1 cellular context compared by ENCODE assay signal in genomic region chr15:67065531-67066005, GRCh38.
TF ChIP-seq lines count a peak whose summit lies in the region.

TSS of gene SMAD3 (plus strand) at chr15:67065602. CDS start at chr15:67066155, 553 bp downstream.

TF ChIP-seq in K562, 482 proteins besides CTCF, POLR2A, EP300 and RAD21 (continued from another document and continues in another):
- TF ChIP-seq CHD2 (IDR thresholded peaks at IDR 0.05; ENCODE audit: low read depth, low read length) (peak; percentile 42; the same call in 1 of the 2 replicates), CHD4 (IDR thresholded peaks at IDR 0.05; ENCODE audit: insufficient read depth, insufficient replicate concordance, low read depth, low read length, poor library complexity, severe bottlenecking) (no peak), ZNF551 (CRISPR knock-in tag; IDR thresholded peaks at IDR 0.05) (no peak), BRF1 (IDR thresholded peaks at IDR 0.05; ENCODE audit: borderline replicate concordance, extremely low read depth, insufficient read length) (no peak), ZC3H8 (IDR thresholded peaks at IDR 0.05) (no peak), ZNF277 (CRISPR knock-in tag; IDR thresholded peaks at IDR 0.05; ENCODE audit: borderline replicate concordance) (no peak), SMARCE1 (IDR thresholded peaks at IDR 0.05) (no peak), HEY1 (CRISPR knock-in tag; IDR thresholded peaks at IDR 0.05; ENCODE audit: borderline replicate concordance) (no peak), ZNF263 (CRISPR knock-in tag; IDR thresholded peaks at IDR 0.05; ENCODE audit: borderline replicate concordance) (peak; percentile 64; the same call in 1 of the 2 replicates), CBX2 (IDR thresholded peaks at IDR 0.05; ENCODE audit: insufficient read depth, low read length, poor library complexity, severe bottlenecking) (no peak), RB1 (IDR thresholded peaks at IDR 0.05; ENCODE audit: low read depth) (0 out of 2 replicates have a peak, but pooled peaks have one; percentile 8), TCF7 (IDR thresholded peaks at IDR 0.05; ENCODE audit: borderline replicate concordance) (peak; percentile 72; the same call in 1 of the 2 replicates), TAF1 (IDR thresholded peaks at IDR 0.05; ENCODE audit: control insufficient read depth, extremely low read depth, insufficient read depth, low read length, severe bottlenecking) (peak; percentile 45), HMGN3 (IDR thresholded peaks at IDR 0.05; ENCODE audit: borderline replicate concordance, extremely low read depth, insufficient read length, low read depth, low read length) (peak; percentile 85), FOXK2 (conservative IDR thresholded peaks at IDR 0.05 in 1 of 2, IDR thresholded peaks at IDR 0.05 in 1 of 2; ENCODE audit: low read depth in 2 of 2) (no peak), CXXC5 (CRISPR knock-in tag; IDR thresholded peaks at IDR 0.05) (peak; percentile 74), POLR2G (IDR thresholded peaks at IDR 0.05; ENCODE audit: low read depth, low read length) (peak; percentile 86), CREM (IDR thresholded peaks at IDR 0.05; ENCODE audit: low read depth) (peak; percentile 40; the same call in 1 of the 2 replicates), POLR2H (tag; IDR thresholded peaks at IDR 0.05; ENCODE audit: low read depth) (peak; percentile 66; the same call in 1 of the 2 replicates), U2AF1 (optimal IDR thresholded peaks at IDR 0.05; ENCODE audit: low read depth, low read length) (peak; percentile 55), ZNF584 (CRISPR knock-in tag; IDR thresholded peaks at IDR 0.05; ENCODE audit: low read depth) (no peak), SIN3A (IDR thresholded peaks at IDR 0.05; ENCODE audit: borderline replicate concordance in 2 of 2, control insufficient read depth in 1 of 2, low read depth in 2 of 2, low read length in 2 of 2) (peak in 1 of 2 experiments; percentile 50; a peak in 1 of 4 replicates), CCNT2 (IDR thresholded peaks at IDR 0.05; ENCODE audit: borderline replicate concordance, extremely low read depth, insufficient read length, low read depth, low read length) (peak; percentile 86), MNT (conservative IDR thresholded peaks at IDR 0.05) (0 out of 4 replicates have a peak, but pooled peaks of 1 of the 2 experiments have one; percentile 44)
- TF ChIP-seq, protein P1, sequence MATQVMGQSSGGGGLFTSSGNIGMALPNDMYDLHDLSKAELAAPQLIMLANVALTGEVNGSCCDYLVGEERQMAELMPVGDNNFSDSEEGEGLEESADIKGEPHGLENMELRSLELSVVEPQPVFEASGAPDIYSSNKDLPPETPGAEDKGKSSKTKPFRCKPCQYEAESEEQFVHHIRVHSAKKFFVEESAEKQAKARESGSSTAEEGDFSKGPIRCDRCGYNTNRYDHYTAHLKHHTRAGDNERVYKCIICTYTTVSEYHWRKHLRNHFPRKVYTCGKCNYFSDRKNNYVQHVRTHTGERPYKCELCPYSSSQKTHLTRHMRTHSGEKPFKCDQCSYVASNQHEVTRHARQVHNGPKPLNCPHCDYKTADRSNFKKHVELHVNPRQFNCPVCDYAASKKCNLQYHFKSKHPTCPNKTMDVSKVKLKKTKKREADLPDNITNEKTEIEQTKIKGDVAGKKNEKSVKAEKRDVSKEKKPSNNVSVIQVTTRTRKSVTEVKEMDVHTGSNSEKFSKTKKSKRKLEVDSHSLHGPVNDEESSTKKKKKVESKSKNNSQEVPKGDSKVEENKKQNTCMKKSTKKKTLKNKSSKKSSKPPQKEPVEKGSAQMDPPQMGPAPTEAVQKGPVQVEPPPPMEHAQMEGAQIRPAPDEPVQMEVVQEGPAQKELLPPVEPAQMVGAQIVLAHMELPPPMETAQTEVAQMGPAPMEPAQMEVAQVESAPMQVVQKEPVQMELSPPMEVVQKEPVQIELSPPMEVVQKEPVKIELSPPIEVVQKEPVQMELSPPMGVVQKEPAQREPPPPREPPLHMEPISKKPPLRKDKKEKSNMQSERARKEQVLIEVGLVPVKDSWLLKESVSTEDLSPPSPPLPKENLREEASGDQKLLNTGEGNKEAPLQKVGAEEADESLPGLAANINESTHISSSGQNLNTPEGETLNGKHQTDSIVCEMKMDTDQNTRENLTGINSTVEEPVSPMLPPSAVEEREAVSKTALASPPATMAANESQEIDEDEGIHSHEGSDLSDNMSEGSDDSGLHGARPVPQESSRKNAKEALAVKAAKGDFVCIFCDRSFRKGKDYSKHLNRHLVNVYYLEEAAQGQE (CRISPR knock-in tag; IDR thresholded peaks at IDR 0.05; ENCODE audit: low read depth), result 0 out of 2 replicates have a peak, but pooled peaks have one; percentile 26
- TF ChIP-seq, protein P2, sequence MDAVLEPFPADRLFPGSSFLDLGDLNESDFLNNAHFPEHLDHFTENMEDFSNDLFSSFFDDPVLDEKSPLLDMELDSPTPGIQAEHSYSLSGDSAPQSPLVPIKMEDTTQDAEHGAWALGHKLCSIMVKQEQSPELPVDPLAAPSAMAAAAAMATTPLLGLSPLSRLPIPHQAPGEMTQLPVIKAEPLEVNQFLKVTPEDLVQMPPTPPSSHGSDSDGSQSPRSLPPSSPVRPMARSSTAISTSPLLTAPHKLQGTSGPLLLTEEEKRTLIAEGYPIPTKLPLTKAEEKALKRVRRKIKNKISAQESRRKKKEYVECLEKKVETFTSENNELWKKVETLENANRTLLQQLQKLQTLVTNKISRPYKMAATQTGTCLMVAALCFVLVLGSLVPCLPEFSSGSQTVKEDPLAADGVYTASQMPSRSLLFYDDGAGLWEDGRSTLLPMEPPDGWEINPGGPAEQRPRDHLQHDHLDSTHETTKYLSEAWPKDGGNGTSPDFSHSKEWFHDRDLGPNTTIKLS (IDR thresholded peaks at IDR 0.05; ENCODE audit: borderline replicate concordance, low read depth), result no peak
- TF ChIP-seq, protein P3, sequence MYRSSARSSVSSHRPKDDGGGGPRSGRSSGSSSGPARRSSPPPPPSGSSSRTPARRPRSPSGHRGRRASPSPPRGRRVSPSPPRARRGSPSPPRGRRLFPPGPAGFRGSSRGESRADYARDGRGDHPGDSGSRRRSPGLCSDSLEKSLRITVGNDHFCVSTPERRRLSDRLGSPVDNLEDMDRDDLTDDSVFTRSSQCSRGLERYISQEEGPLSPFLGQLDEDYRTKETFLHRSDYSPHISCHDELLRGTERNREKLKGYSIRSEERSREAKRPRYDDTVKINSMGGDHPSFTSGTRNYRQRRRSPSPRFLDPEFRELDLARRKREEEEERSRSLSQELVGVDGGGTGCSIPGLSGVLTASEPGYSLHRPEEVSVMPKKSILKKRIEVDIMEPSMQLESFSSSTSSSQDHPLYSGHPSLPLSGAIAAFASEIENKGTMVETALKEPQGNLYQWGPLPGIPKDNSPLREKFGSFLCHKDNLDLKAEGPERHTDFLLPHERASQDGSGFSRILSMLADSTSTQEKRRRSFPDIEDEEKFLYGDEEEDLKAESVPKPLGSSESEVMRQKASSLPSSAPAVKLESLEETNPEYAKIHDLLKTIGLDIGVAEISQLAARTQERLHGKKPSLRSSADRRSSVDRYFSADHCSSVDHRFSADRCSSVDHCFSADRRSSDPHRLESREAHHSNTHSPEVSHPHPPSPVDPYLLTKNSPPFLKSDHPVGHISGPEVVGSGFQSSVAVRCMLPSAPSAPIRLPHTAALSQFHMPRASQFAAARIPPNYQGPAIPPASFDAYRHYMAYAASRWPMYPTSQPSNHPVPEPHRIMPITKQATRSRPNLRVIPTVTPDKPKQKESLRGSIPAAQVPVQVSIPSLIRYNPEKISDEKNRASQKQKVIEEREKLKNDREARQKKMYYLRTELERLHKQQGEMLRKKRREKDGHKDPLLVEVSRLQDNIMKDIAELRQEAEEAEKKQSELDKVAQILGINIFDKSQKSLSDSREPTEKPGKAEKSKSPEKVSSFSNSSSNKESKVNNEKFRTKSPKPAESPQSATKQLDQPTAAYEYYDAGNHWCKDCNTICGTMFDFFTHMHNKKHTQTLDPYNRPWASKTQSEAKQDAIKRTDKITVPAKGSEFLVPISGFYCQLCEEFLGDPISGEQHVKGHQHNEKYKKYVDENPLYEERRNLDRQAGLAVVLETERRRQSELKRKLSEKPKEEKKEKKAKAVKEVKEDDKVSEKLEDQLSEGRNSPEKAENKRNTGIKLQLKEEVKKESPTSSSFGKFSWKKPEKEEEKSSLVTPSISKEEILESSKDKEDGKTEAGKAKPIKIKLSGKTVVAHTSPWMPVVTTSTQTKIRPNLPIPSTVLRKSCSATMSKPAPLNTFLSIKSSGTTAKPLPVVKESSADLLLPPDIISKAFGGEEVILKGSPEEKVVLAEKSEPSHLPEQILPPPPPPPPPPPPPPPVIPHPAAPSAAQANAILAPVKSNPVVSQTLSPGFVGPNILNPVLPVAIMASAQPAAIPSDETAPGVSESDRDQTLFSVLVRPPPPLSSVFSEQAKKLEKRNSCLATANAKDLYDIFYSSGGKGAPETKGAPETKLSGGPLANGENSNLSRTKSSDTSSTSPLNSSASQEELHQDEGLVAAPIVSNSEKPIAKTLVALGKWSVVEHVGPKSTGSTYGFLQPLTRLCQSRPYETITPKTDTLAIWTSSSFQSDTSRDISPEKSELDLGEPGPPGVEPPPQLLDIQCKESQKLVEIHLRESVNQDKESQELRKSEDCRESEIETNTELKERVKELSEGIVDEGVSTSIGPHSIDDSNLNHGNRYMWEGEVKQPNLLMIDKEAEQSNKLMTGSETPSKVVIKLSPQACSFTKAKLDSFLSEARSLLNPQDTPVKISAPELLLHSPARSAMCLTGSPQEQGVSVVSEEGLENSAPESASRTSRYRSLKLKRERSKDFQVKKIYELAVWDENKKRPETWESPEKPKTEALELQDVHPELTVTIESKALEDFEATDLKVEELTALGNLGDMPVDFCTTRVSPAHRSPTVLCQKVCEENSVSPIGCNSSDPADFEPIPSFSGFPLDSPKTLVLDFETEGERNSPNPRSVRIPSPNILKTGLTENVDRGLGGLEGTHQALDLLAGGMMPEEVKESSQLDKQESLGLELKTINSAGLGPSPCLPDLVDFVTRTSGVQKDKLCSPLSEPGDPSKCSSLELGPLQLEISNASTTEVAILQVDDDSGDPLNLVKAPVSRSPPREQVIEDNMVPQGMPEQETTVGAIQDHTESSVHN (IDR thresholded peaks at IDR 0.05; ENCODE audit: borderline replicate concordance in 1 of 2, low read depth in 1 of 2), result no peak
- TF ChIP-seq, protein P4, sequence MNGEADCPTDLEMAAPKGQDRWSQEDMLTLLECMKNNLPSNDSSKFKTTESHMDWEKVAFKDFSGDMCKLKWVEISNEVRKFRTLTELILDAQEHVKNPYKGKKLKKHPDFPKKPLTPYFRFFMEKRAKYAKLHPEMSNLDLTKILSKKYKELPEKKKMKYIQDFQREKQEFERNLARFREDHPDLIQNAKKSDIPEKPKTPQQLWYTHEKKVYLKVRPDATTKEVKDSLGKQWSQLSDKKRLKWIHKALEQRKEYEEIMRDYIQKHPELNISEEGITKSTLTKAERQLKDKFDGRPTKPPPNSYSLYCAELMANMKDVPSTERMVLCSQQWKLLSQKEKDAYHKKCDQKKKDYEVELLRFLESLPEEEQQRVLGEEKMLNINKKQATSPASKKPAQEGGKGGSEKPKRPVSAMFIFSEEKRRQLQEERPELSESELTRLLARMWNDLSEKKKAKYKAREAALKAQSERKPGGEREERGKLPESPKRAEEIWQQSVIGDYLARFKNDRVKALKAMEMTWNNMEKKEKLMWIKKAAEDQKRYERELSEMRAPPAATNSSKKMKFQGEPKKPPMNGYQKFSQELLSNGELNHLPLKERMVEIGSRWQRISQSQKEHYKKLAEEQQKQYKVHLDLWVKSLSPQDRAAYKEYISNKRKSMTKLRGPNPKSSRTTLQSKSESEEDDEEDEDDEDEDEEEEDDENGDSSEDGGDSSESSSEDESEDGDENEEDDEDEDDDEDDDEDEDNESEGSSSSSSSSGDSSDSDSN (IDR thresholded peaks at IDR 0.05; ENCODE audit: borderline replicate concordance in 1 of 2, low read depth in 2 of 2, low read length in 2 of 2), result peak; percentile 46 to 88; a peak in 3 of 4 replicates
- TF ChIP-seq, protein P5, sequence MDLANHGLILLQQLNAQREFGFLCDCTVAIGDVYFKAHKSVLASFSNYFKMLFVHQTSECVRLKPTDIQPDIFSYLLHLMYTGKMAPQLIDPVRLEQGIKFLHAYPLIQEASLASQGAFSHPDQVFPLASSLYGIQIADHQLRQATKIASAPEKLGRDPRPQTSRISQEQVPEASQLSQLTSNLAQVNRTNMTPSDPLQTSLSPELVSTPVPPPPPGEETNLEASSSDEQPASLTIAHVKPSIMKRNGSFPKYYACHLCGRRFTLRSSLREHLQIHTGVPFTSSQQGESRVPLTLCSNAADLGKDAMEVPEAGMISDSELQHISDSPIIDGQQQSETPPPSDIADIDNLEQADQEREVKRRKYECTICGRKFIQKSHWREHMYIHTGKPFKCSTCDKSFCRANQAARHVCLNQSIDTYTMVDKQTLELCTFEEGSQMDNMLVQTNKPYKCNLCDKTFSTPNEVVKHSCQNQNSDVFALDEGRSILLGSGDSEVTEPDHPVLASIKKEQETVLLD (IDR thresholded peaks at IDR 0.05), result no peak
- TF ChIP-seq, protein P6, sequence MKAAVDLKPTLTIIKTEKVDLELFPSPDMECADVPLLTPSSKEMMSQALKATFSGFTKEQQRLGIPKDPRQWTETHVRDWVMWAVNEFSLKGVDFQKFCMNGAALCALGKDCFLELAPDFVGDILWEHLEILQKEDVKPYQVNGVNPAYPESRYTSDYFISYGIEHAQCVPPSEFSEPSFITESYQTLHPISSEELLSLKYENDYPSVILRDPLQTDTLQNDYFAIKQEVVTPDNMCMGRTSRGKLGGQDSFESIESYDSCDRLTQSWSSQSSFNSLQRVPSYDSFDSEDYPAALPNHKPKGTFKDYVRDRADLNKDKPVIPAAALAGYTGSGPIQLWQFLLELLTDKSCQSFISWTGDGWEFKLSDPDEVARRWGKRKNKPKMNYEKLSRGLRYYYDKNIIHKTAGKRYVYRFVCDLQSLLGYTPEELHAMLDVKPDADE (conservative IDR thresholded peaks at IDR 0.05; ENCODE audit: control insufficient read depth, low read depth, low read length), result no peak; the same call in 1 of the 2 replicates
